In genomic region chr7:8126768-8127167, GRCh38 we compare ENCODE assay signal across 1 cellular context.
TF ChIP-seq lines count a peak whose summit lies in the region.

No MANE protein-coding gene starts in this region.

TF ChIP-seq in GM12878, 131 proteins besides CTCF, POLR2A, EP300 and RAD21 (continued from another document):
- TF ChIP-seq, protein P1, sequence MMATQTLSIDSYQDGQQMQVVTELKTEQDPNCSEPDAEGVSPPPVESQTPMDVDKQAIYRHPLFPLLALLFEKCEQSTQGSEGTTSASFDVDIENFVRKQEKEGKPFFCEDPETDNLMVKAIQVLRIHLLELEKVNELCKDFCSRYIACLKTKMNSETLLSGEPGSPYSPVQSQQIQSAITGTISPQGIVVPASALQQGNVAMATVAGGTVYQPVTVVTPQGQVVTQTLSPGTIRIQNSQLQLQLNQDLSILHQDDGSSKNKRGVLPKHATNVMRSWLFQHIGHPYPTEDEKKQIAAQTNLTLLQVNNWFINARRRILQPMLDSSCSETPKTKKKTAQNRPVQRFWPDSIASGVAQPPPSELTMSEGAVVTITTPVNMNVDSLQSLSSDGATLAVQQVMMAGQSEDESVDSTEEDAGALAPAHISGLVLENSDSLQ (IDR thresholded peaks at IDR 0.05), result no peak
- TF ChIP-seq NR2C1 (IDR thresholded peaks at IDR 0.05), result no peak
- TF ChIP-seq BACH1 (IDR thresholded peaks at IDR 0.05; ENCODE audit: borderline replicate concordance), result no peak
- TF ChIP-seq RBBP5 (conservative IDR thresholded peaks at IDR 0.05), result no peak
- no peak for TF ChIP-seq SMC3 (IDR thresholded peaks at IDR 0.05; ENCODE audit: borderline replicate concordance, low read length)
- TF ChIP-seq NBN (IDR thresholded peaks at IDR 0.05), result peak; percentile 21; the same call in 1 of the 2 replicates
- no peak for TF ChIP-seq RAD51 (IDR thresholded peaks at IDR 0.05)
- no peak for TF ChIP-seq MXI1 (IDR thresholded peaks at IDR 0.05; ENCODE audit: low read depth, low read length)
- no peak for TF ChIP-seq ESRRA (IDR thresholded peaks at IDR 0.05; ENCODE audit: low read length)
- TF ChIP-seq MEF2B (IDR thresholded peaks at IDR 0.05; ENCODE audit: partially characterized antibody, poor library complexity, severe bottlenecking), result no peak
- TF ChIP-seq SMAD1 (IDR thresholded peaks at IDR 0.05; ENCODE audit: low read depth, partially characterized antibody), result no peak
- TF ChIP-seq PML (IDR thresholded peaks at IDR 0.05; ENCODE audit: low read length), result no peak
- 0 out of 2 replicates have a peak, but pooled peaks have one; percentile 38 for TF ChIP-seq SMARCA5 (IDR thresholded peaks at IDR 0.05)
- TF ChIP-seq, protein P2, sequence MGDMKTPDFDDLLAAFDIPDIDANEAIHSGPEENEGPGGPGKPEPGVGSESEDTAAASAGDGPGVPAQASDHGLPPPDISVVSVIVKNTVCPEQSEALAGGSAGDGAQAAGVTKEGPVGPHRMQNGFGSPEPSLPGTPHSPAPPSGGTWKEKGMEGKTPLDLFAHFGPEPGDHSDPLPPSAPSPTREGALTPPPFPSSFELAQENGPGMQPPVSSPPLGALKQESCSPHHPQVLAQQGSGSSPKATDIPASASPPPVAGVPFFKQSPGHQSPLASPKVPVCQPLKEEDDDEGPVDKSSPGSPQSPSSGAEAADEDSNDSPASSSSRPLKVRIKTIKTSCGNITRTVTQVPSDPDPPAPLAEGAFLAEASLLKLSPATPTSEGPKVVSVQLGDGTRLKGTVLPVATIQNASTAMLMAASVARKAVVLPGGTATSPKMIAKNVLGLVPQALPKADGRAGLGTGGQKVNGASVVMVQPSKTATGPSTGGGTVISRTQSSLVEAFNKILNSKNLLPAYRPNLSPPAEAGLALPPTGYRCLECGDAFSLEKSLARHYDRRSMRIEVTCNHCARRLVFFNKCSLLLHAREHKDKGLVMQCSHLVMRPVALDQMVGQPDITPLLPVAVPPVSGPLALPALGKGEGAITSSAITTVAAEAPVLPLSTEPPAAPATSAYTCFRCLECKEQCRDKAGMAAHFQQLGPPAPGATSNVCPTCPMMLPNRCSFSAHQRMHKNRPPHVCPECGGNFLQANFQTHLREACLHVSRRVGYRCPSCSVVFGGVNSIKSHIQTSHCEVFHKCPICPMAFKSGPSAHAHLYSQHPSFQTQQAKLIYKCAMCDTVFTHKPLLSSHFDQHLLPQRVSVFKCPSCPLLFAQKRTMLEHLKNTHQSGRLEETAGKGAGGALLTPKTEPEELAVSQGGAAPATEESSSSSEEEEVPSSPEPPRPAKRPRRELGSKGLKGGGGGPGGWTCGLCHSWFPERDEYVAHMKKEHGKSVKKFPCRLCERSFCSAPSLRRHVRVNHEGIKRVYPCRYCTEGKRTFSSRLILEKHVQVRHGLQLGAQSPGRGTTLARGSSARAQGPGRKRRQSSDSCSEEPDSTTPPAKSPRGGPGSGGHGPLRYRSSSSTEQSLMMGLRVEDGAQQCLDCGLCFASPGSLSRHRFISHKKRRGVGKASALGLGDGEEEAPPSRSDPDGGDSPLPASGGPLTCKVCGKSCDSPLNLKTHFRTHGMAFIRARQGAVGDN (IDR thresholded peaks at IDR 0.05), result 0 out of 2 replicates have a peak, but pooled peaks have one; percentile 28
- TF ChIP-seq KAT2A (conservative IDR thresholded peaks at IDR 0.05; ENCODE audit: control insufficient read depth, low read depth, low read length), result no peak
- TF ChIP-seq EED (IDR thresholded peaks at IDR 0.05; ENCODE audit: low read depth), result no peak
- TF ChIP-seq ZNF592 (IDR thresholded peaks at IDR 0.05), result no peak
- no peak for TF ChIP-seq ZBTB40 (IDR thresholded peaks at IDR 0.05; ENCODE audit: borderline replicate concordance)
- no peak for TF ChIP-seq FOS (IDR thresholded peaks at IDR 0.05; ENCODE audit: borderline replicate concordance, extremely low read depth, insufficient read length)
- no peak for TF ChIP-seq ZNF274 (IDR thresholded peaks at IDR 0.05; ENCODE audit: insufficient read depth, insufficient read length)
- TF ChIP-seq, protein P3, sequence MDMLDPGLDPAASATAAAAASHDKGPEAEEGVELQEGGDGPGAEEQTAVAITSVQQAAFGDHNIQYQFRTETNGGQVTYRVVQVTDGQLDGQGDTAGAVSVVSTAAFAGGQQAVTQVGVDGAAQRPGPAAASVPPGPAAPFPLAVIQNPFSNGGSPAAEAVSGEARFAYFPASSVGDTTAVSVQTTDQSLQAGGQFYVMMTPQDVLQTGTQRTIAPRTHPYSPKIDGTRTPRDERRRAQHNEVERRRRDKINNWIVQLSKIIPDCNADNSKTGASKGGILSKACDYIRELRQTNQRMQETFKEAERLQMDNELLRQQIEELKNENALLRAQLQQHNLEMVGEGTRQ (IDR thresholded peaks at IDR 0.05; ENCODE audit: borderline replicate concordance, low read depth, low read length), result no peak
- TF ChIP-seq, protein P4, sequence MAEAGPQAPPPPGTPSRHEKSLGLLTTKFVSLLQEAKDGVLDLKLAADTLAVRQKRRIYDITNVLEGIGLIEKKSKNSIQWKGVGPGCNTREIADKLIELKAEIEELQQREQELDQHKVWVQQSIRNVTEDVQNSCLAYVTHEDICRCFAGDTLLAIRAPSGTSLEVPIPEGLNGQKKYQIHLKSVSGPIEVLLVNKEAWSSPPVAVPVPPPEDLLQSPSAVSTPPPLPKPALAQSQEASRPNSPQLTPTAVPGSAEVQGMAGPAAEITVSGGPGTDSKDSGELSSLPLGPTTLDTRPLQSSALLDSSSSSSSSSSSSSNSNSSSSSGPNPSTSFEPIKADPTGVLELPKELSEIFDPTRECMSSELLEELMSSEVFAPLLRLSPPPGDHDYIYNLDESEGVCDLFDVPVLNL (IDR thresholded peaks at IDR 0.05; ENCODE audit: low read depth, low read length), result no peak
- TF ChIP-seq HCFC1 (IDR thresholded peaks at IDR 0.05; ENCODE audit: low read length), result no peak
- no peak for TF ChIP-seq RUNX3 (IDR thresholded peaks at IDR 0.05; ENCODE audit: low read length)
